2 cellular contexts compared by ENCODE assay signal in the genomic region with DNA sequence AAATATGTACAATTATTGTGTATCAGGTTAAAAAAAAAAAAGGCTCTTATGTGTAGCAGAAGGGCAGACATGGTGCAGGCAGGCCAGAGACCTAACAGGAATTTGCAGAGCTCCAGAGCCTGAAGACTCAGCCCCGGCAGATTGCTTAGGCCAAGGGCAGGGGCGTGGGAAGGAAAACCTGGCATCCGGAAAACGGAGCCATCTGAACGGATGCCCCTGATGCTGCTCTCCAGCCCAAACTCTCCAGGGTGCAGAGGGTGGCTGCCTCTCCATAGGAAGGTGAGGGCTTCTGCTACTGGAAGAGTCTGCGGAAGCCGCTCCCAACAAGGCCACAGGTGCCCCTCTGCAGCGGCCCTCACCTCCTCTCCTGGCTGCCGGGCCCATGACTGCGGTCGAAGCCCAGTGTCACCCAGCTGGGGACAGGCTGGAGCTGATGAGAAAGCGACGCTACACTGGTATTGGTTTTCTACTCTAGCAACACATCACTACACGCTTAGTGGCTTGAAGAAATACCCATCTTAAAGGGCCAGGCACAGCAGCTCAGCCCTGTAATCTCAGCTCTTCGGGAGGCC.
TF ChIP-seq lines count a peak whose summit lies in the region.

No MANE protein-coding gene starts in this region.

TF ChIP-seq in GM23338, 12 proteins besides CTCF, POLR2A, EP300 and RAD21 (continues in another document):
- TF ChIP-seq NANOG (IDR thresholded peaks at IDR 0.05; ENCODE audit: borderline replicate concordance) (no peak), POLR2AphosphoS5 (IDR thresholded peaks at IDR 0.05; ENCODE audit: low read depth) (no peak), JUNB (IDR thresholded peaks at IDR 0.05; ENCODE audit: unreplicated experiment) (no peak), ZNF114 (CRISPR knock-in tag; IDR thresholded peaks at IDR 0.05) (no peak), STAT1 (IDR thresholded peaks at IDR 0.05; ENCODE audit: unreplicated experiment) (no peak), CREB1 (CRISPR knock-in tag; IDR thresholded peaks at IDR 0.05; ENCODE audit: low read depth) (no peak), ZNF331 (CRISPR knock-in tag; IDR thresholded peaks at IDR 0.05; ENCODE audit: low read depth) (no peak), EZH2phosphoT487 (IDR thresholded peaks at IDR 0.05; ENCODE audit: unreplicated experiment) (no peak)
- TF ChIP-seq, protein P1, sequence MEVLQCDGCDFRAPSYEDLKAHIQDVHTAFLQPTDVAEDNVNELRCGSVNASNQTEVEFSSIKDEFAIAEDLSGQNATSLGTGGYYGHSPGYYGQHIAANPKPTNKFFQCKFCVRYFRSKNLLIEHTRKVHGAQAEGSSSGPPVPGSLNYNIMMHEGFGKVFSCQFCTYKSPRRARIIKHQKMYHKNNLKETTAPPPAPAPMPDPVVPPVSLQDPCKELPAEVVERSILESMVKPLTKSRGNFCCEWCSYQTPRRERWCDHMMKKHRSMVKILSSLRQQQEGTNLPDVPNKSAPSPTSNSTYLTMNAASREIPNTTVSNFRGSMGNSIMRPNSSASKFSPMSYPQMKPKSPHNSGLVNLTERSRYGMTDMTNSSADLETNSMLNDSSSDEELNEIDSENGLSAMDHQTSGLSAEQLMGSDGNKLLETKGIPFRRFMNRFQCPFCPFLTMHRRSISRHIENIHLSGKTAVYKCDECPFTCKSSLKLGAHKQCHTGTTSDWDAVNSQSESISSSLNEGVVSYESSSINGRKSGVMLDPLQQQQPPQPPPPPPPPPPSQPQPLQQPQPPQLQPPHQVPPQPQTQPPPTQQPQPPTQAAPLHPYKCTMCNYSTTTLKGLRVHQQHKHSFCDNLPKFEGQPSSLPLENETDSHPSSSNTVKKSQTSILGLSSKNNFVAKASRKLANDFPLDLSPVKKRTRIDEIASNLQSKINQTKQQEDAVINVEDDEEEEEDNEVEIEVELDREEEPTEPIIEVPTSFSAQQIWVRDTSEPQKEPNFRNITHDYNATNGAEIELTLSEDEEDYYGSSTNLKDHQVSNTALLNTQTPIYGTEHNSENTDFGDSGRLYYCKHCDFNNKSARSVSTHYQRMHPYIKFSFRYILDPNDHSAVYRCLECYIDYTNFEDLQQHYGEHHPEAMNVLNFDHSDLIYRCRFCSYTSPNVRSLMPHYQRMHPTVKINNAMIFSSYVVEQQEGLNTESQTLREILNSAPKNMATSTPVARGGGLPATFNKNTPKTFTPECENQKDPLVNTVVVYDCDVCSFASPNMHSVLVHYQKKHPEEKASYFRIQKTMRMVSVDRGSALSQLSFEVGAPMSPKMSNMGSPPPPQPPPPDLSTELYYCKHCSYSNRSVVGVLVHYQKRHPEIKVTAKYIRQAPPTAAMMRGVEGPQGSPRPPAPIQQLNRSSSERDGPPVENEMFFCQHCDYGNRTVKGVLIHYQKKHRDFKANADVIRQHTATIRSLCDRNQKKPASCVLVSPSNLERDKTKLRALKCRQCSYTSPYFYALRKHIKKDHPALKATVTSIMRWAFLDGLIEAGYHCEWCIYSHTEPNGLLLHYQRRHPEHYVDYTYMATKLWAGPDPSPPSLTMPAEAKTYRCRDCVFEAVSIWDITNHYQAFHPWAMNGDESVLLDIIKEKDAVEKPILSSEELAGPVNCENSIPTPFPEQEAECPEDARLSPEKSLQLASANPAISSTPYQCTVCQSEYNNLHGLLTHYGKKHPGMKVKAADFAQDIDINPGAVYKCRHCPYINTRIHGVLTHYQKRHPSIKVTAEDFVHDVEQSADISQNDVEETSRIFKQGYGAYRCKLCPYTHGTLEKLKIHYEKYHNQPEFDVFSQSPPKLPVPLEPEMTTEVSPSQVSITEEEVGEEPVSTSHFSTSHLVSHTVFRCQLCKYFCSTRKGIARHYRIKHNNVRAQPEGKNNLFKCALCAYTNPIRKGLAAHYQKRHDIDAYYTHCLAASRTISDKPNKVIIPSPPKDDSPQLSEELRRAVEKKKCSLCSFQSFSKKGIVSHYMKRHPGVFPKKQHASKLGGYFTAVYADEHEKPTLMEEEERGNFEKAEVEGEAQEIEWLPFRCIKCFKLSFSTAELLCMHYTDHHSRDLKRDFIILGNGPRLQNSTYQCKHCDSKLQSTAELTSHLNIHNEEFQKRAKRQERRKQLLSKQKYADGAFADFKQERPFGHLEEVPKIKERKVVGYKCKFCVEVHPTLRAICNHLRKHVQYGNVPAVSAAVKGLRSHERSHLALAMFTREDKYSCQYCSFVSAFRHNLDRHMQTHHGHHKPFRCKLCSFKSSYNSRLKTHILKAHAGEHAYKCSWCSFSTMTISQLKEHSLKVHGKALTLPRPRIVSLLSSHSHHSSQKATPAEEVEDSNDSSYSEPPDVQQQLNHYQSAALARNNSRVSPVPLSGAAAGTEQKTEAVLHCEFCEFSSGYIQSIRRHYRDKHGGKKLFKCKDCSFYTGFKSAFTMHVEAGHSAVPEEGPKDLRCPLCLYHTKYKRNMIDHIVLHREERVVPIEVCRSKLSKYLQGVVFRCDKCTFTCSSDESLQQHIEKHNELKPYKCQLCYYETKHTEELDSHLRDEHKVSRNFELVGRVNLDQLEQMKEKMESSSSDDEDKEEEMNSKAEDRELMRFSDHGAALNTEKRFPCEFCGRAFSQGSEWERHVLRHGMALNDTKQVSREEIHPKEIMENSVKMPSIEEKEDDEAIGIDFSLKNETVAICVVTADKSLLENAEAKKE (CRISPR knock-in tag; IDR thresholded peaks at IDR 0.05), result no peak
- TF ChIP-seq, protein P2, sequence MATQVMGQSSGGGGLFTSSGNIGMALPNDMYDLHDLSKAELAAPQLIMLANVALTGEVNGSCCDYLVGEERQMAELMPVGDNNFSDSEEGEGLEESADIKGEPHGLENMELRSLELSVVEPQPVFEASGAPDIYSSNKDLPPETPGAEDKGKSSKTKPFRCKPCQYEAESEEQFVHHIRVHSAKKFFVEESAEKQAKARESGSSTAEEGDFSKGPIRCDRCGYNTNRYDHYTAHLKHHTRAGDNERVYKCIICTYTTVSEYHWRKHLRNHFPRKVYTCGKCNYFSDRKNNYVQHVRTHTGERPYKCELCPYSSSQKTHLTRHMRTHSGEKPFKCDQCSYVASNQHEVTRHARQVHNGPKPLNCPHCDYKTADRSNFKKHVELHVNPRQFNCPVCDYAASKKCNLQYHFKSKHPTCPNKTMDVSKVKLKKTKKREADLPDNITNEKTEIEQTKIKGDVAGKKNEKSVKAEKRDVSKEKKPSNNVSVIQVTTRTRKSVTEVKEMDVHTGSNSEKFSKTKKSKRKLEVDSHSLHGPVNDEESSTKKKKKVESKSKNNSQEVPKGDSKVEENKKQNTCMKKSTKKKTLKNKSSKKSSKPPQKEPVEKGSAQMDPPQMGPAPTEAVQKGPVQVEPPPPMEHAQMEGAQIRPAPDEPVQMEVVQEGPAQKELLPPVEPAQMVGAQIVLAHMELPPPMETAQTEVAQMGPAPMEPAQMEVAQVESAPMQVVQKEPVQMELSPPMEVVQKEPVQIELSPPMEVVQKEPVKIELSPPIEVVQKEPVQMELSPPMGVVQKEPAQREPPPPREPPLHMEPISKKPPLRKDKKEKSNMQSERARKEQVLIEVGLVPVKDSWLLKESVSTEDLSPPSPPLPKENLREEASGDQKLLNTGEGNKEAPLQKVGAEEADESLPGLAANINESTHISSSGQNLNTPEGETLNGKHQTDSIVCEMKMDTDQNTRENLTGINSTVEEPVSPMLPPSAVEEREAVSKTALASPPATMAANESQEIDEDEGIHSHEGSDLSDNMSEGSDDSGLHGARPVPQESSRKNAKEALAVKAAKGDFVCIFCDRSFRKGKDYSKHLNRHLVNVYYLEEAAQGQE (IDR thresholded peaks at IDR 0.05; ENCODE audit: unreplicated experiment), result no peak

TF ChIP-seq in WTC11, 78 proteins besides CTCF, POLR2A, EP300 and RAD21:
- TF ChIP-seq, protein P3, sequence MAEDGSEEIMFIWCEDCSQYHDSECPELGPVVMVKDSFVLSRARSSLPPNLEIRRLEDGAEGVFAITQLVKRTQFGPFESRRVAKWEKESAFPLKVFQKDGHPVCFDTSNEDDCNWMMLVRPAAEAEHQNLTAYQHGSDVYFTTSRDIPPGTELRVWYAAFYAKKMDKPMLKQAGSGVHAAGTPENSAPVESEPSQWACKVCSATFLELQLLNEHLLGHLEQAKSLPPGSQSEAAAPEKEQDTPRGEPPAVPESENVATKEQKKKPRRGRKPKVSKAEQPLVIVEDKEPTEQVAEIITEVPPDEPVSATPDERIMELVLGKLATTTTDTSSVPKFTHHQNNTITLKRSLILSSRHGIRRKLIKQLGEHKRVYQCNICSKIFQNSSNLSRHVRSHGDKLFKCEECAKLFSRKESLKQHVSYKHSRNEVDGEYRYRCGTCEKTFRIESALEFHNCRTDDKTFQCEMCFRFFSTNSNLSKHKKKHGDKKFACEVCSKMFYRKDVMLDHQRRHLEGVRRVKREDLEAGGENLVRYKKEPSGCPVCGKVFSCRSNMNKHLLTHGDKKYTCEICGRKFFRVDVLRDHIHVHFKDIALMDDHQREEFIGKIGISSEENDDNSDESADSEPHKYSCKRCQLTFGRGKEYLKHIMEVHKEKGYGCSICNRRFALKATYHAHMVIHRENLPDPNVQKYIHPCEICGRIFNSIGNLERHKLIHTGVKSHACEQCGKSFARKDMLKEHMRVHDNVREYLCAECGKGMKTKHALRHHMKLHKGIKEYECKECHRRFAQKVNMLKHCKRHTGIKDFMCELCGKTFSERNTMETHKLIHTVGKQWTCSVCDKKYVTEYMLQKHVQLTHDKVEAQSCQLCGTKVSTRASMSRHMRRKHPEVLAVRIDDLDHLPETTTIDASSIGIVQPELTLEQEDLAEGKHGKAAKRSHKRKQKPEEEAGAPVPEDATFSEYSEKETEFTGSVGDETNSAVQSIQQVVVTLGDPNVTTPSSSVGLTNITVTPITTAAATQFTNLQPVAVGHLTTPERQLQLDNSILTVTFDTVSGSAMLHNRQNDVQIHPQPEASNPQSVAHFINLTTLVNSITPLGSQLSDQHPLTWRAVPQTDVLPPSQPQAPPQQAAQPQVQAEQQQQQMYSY (CRISPR knock-in tag; IDR thresholded peaks at IDR 0.05), result peak; percentile 87
- TF ChIP-seq ZNF219 (CRISPR knock-in tag; IDR thresholded peaks at IDR 0.05; ENCODE audit: borderline replicate concordance), result no peak
- no peak for TF ChIP-seq JUN (CRISPR knock-in tag; IDR thresholded peaks at IDR 0.05)
- no peak for TF ChIP-seq NFYB (CRISPR knock-in tag; conservative IDR thresholded peaks at IDR 0.05; ENCODE audit: low read depth)
